Comparison of ENCODE assay signal across 13 cellular contexts in the genomic region with DNA sequence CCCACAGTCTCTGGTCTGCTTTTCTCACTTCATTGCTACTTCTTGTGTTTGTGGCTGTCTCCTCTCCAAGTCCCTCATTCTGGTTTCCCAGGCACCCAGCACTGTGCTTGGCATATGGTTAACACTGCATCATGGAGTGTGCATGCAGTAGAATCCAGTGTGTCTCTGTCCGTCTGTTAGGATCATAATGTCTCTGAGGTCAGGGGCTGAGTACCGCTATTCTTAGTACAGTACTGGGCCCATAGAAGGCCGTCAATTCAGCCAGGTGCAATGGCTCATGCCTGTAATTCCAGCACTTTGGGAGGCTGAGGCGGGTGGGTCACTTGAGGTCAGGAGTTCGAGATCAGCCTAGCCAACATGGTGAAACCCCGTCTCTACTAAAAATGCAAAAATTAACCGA. TPM values are rescaled to one million over a fixed set of nuclear protein-coding genes. Genes with fewer than 3 reads are reported as not detected.
"Had no signal": no experiment of that assay in that cellular context is flagged by ENCODE, and none has a peak within 500 bp of the region (broad histone marks: within the 10 kb centered on the region; RNA-seq: fewer than 3 reads in every experiment).

No MANE protein-coding gene starts in this region.

RNA-seq across cellular contexts. Expression of gene FSD2, which starts 39.7 kb away (rescaled TPM):
- total RNA-seq: activated CD4-positive, alpha-beta memory T cell treated with anti-CD3 and anti-CD28 coated beads, Interleukin-2, amount 10 ng/mL, durations not matched to agents 7 days and 5 days; activated CD4-positive, alpha-beta T cell treated with anti-CD3 and anti-CD28 coated beads for 36 hours; activated CD4-positive, alpha-beta T cell treated with anti-CD3 and anti-CD28 coated beads, Interleukin-2, amount 10 ng/mL, durations not matched to agents 7 days and 5 days; activated CD8-positive, alpha-beta memory T cell treated with anti-CD3 and anti-CD28 coated beads, Interleukin-2, amount 10 ng/mL, durations not matched to agents 7 days and 5 days; activated CD8-positive, alpha-beta T cell treated with anti-CD3 and anti-CD28 coated beads, Interleukin-2, amount 10 ng/mL, durations not matched to agents 7 days and 5 days; activated naive CD8-positive, alpha-beta T cell treated with anti-CD3 and anti-CD28 coated beads, Interleukin-2, amount 10 ng/mL, durations not matched to agents 7 days and 5 days; activated T-helper 2 cell treated with anti-CD3 and anti-CD28 coated beads, Interferon-gamma antibody, Interleukin-2, Interleukin-4, amounts not matched to agents 10 μg/mL and 5 μg/mL and 100 μg/mL, durations not matched to agents 14 hours and 24 hours and 36 hours; ascending aorta; T-cell; T-helper 1 cell treated with Interleukin-12 subunit alpha and Interleukin-12 subunit beta and Interleukin-4 antibody, amounts not matched to agents 30 ng/mL and 1 ng/mL, for 36 hours; T-helper 17 cell; T-helper 2 cell treated with Interferon-gamma antibody and Interleukin-4, amounts not matched to agents 100 ng/mL and 5 ng/mL, for 36 hours; WTC11 had no signal

RNA-seq across cellular contexts. Expression of gene AP3B2, which starts 56.5 kb away (rescaled TPM):
- total RNA-seq: activated CD4-positive, alpha-beta memory T cell treated with anti-CD3 and anti-CD28 coated beads, Interleukin-2, amount 10 ng/mL, durations not matched to agents 7 days and 5 days; activated CD8-positive, alpha-beta memory T cell treated with anti-CD3 and anti-CD28 coated beads, Interleukin-2, amount 10 ng/mL, durations not matched to agents 7 days and 5 days; activated CD8-positive, alpha-beta T cell treated with anti-CD3 and anti-CD28 coated beads, Interleukin-2, amount 10 ng/mL, durations not matched to agents 7 days and 5 days; activated T-helper 2 cell treated with anti-CD3 and anti-CD28 coated beads, Interferon-gamma antibody, Interleukin-2, Interleukin-4, amounts not matched to agents 10 μg/mL and 5 μg/mL and 100 μg/mL, durations not matched to agents 14 hours and 24 hours and 36 hours; ascending aorta; T-helper 1 cell treated with Interleukin-12 subunit alpha and Interleukin-12 subunit beta and Interleukin-4 antibody, amounts not matched to agents 30 ng/mL and 1 ng/mL, for 36 hours; T-helper 2 cell treated with Interferon-gamma antibody and Interleukin-4, amounts not matched to agents 100 ng/mL and 5 ng/mL, for 36 hours had no signal
